ENCODE assay signal across 1 cellular context in the genomic region with DNA sequence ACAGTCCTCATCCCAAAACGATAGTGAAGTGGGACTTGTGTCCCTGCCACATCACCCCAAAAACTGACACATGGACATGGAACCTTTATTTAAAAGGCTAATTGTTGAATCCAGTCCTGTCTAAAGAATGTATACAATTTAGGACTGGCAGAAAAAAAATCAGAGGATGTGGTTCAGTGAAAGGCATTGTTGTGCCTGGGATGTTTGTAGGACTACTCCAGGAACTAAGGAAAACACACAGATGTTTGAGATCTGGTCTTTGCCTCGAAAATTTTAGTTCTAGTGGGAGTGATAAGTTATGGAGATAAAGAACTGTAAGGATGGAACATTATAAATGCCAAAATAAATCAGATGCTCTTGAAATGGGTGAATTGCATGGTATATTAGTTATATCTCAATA.
TF ChIP-seq lines count a peak whose summit lies in the region.

No MANE protein-coding gene starts in this region.

TF ChIP-seq in GM23338, 12 proteins besides CTCF, POLR2A, EP300 and RAD21 (continued from another document):
- TF ChIP-seq, protein P1, sequence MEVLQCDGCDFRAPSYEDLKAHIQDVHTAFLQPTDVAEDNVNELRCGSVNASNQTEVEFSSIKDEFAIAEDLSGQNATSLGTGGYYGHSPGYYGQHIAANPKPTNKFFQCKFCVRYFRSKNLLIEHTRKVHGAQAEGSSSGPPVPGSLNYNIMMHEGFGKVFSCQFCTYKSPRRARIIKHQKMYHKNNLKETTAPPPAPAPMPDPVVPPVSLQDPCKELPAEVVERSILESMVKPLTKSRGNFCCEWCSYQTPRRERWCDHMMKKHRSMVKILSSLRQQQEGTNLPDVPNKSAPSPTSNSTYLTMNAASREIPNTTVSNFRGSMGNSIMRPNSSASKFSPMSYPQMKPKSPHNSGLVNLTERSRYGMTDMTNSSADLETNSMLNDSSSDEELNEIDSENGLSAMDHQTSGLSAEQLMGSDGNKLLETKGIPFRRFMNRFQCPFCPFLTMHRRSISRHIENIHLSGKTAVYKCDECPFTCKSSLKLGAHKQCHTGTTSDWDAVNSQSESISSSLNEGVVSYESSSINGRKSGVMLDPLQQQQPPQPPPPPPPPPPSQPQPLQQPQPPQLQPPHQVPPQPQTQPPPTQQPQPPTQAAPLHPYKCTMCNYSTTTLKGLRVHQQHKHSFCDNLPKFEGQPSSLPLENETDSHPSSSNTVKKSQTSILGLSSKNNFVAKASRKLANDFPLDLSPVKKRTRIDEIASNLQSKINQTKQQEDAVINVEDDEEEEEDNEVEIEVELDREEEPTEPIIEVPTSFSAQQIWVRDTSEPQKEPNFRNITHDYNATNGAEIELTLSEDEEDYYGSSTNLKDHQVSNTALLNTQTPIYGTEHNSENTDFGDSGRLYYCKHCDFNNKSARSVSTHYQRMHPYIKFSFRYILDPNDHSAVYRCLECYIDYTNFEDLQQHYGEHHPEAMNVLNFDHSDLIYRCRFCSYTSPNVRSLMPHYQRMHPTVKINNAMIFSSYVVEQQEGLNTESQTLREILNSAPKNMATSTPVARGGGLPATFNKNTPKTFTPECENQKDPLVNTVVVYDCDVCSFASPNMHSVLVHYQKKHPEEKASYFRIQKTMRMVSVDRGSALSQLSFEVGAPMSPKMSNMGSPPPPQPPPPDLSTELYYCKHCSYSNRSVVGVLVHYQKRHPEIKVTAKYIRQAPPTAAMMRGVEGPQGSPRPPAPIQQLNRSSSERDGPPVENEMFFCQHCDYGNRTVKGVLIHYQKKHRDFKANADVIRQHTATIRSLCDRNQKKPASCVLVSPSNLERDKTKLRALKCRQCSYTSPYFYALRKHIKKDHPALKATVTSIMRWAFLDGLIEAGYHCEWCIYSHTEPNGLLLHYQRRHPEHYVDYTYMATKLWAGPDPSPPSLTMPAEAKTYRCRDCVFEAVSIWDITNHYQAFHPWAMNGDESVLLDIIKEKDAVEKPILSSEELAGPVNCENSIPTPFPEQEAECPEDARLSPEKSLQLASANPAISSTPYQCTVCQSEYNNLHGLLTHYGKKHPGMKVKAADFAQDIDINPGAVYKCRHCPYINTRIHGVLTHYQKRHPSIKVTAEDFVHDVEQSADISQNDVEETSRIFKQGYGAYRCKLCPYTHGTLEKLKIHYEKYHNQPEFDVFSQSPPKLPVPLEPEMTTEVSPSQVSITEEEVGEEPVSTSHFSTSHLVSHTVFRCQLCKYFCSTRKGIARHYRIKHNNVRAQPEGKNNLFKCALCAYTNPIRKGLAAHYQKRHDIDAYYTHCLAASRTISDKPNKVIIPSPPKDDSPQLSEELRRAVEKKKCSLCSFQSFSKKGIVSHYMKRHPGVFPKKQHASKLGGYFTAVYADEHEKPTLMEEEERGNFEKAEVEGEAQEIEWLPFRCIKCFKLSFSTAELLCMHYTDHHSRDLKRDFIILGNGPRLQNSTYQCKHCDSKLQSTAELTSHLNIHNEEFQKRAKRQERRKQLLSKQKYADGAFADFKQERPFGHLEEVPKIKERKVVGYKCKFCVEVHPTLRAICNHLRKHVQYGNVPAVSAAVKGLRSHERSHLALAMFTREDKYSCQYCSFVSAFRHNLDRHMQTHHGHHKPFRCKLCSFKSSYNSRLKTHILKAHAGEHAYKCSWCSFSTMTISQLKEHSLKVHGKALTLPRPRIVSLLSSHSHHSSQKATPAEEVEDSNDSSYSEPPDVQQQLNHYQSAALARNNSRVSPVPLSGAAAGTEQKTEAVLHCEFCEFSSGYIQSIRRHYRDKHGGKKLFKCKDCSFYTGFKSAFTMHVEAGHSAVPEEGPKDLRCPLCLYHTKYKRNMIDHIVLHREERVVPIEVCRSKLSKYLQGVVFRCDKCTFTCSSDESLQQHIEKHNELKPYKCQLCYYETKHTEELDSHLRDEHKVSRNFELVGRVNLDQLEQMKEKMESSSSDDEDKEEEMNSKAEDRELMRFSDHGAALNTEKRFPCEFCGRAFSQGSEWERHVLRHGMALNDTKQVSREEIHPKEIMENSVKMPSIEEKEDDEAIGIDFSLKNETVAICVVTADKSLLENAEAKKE (CRISPR knock-in tag; IDR thresholded peaks at IDR 0.05), result no peak
- TF ChIP-seq, protein P2, sequence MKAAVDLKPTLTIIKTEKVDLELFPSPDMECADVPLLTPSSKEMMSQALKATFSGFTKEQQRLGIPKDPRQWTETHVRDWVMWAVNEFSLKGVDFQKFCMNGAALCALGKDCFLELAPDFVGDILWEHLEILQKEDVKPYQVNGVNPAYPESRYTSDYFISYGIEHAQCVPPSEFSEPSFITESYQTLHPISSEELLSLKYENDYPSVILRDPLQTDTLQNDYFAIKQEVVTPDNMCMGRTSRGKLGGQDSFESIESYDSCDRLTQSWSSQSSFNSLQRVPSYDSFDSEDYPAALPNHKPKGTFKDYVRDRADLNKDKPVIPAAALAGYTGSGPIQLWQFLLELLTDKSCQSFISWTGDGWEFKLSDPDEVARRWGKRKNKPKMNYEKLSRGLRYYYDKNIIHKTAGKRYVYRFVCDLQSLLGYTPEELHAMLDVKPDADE (IDR thresholded peaks at IDR 0.05), result no peak
- TF ChIP-seq POLR2AphosphoS5 (IDR thresholded peaks at IDR 0.05; ENCODE audit: low read depth) (no peak), EZH2phosphoT487 (IDR thresholded peaks at IDR 0.05; ENCODE audit: unreplicated experiment) (no peak), EZH2 (IDR thresholded peaks at IDR 0.05; ENCODE audit: low read depth, unreplicated experiment) (no peak), ZNF114 (CRISPR knock-in tag; IDR thresholded peaks at IDR 0.05) (no peak), JUNB (IDR thresholded peaks at IDR 0.05; ENCODE audit: unreplicated experiment) (no peak)
- TF ChIP-seq, protein P3, sequence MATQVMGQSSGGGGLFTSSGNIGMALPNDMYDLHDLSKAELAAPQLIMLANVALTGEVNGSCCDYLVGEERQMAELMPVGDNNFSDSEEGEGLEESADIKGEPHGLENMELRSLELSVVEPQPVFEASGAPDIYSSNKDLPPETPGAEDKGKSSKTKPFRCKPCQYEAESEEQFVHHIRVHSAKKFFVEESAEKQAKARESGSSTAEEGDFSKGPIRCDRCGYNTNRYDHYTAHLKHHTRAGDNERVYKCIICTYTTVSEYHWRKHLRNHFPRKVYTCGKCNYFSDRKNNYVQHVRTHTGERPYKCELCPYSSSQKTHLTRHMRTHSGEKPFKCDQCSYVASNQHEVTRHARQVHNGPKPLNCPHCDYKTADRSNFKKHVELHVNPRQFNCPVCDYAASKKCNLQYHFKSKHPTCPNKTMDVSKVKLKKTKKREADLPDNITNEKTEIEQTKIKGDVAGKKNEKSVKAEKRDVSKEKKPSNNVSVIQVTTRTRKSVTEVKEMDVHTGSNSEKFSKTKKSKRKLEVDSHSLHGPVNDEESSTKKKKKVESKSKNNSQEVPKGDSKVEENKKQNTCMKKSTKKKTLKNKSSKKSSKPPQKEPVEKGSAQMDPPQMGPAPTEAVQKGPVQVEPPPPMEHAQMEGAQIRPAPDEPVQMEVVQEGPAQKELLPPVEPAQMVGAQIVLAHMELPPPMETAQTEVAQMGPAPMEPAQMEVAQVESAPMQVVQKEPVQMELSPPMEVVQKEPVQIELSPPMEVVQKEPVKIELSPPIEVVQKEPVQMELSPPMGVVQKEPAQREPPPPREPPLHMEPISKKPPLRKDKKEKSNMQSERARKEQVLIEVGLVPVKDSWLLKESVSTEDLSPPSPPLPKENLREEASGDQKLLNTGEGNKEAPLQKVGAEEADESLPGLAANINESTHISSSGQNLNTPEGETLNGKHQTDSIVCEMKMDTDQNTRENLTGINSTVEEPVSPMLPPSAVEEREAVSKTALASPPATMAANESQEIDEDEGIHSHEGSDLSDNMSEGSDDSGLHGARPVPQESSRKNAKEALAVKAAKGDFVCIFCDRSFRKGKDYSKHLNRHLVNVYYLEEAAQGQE (IDR thresholded peaks at IDR 0.05; ENCODE audit: unreplicated experiment), result no peak
TF ChIP-seq in GM23338: peak in this region for 0.
